17 cellular contexts compared by ENCODE assay signal in genomic region chr19:30686911-30687566, GRCh38.
DNase-seq lines count a peak whose midpoint lies in the region; ATAC-seq and TF ChIP-seq lines count a peak whose summit lies in the region.
"Had no signal": no experiment of that assay in that cellular context is flagged by ENCODE, and none has a peak within 500 bp of the region (broad histone marks: within the 10 kb centered on the region; RNA-seq: fewer than 3 reads in every experiment).

No MANE protein-coding gene starts in this region.

- no peak overlapping the region for H4K91ac ChIP-seq in mesenchymal stem cell (ENCODE audit: low read length)

- no peak overlapping the region for H3K23ac ChIP-seq in mesenchymal stem cell (ENCODE audit: low read length in 2 of 2)

- H3K27ac ChIP-seq in heart left ventricle (no peak overlapping the region), dorsolateral prefrontal cortex (peak overlapping the region in 13 of 59 donors; percentile 7 to 74 (median 34)), mesenchymal stem cell (ENCODE audit: low read length, poor library complexity, severe bottlenecking) (no peak overlapping the region), Peyer's patch (no peak overlapping the region)
- H3K27ac ChIP-seq: KMS-11, SJSA1 had no signal

- H2BK15ac ChIP-seq in mesenchymal stem cell (ENCODE audit: low read depth, poor library complexity, severe bottlenecking) = no peak overlapping the region

- H2BK120ac ChIP-seq in mesenchymal stem cell (ENCODE audit: low read depth, low read length) = no peak overlapping the region

- H2AFZ ChIP-seq in mesenchymal stem cell (ENCODE audit: low read depth, low read length) = no peak overlapping the region

- 36 to 46% (median 41%) methylated on average over 14 of the region's 14 CpGs for WGBS in heart left ventricle, 4 donors
- WGBS in mesenchymal stem cell = 61% methylated on average over 3 of the region's 14 CpGs

- H3K36me3 ChIP-seq in heart left ventricle = no peaks in the 10 kb centered on the region
- H3K36me3 ChIP-seq in mesenchymal stem cell (ENCODE audit: control insufficient read depth in 1 of 2, insufficient read depth in 2 of 2, low read depth in 1 of 2, low read length in 2 of 2) = no peaks in the 10 kb centered on the region
- no peaks in the 10 kb centered on the region for H3K36me3 ChIP-seq in Peyer's patch
- H3K36me3 ChIP-seq: SJSA1 had no signal

- H3K18ac ChIP-seq in mesenchymal stem cell (ENCODE audit: low read depth in 1 of 2, low read length in 2 of 2) = no peak overlapping the region

- H3K4me2 ChIP-seq in mesenchymal stem cell (ENCODE audit: low read length, poor library complexity, severe bottlenecking) = no peak overlapping the region
- H3K4me2 ChIP-seq: KMS-11 had no signal

- no peak overlapping the region for H2AK5ac ChIP-seq in mesenchymal stem cell (ENCODE audit: low read length, severe bottlenecking)

- peaks cover 0 to 10% (median 2%) of the 10 kb centered on the region in 12 donors for H3K4me1 ChIP-seq in heart left ventricle
- H3K4me1 ChIP-seq in mesenchymal stem cell (ENCODE audit: control insufficient read depth, insufficient read depth, low read depth, low read length) = peaks cover 2% of the 10 kb centered on the region
- H3K4me1 ChIP-seq in Peyer's patch = peaks cover 0 to 4% (median 0%) of the 10 kb centered on the region in 4 donors

- no peaks in the 10 kb centered on the region for H3K79me1 ChIP-seq in mesenchymal stem cell (replicated peaks; ENCODE audit: low read length, poor library complexity, severe bottlenecking)

- H4K8ac ChIP-seq in mesenchymal stem cell (ENCODE audit: low read length) = no peak overlapping the region

- TF ChIP-seq CTCF in heart left ventricle (IDR thresholded peaks at IDR 0.05) (no peak), dorsolateral prefrontal cortex (IDR thresholded peaks at IDR 0.05 in 54 of 56, conservative IDR thresholded peaks at IDR 0.05 in 2 of 56; ENCODE audit: low read depth in 1 of 56, partially characterized antibody in 56 of 56) (no peak), Peyer's patch (IDR thresholded peaks at IDR 0.05) (no peak)

- DNase-seq in left ventricle myocardium superior (no peak), heart left ventricle (no peak), dorsolateral prefrontal cortex (no peak), mesenchymal stem cell (no peak), midbrain (lab: John Stamatoyannopoulos, UW) (no peak), Peyer's patch (no peak), glomerular visceral epithelial cell (ENCODE audit: extremely low spot score) (no peak), NCI-H1105 treated with DMSO at 0.1 percent for 48 hours (lab: John Stamatoyannopoulos, UW) (no peak)
- DNase-seq: H7, MM.1S, NCI-H1417, NCI-H2029, NCI-H774, RPMI8226 had no signal

- no peak overlapping the region for H3K4ac ChIP-seq in mesenchymal stem cell (ENCODE audit: low read depth in 1 of 2, low read length in 2 of 2)

- H3K14ac ChIP-seq in mesenchymal stem cell (ENCODE audit: low read length in 2 of 2) = no peak overlapping the region

- TF ChIP-seq POLR2A in heart left ventricle (IDR thresholded peaks at IDR 0.05) (no peak), Peyer's patch (IDR thresholded peaks at IDR 0.05) (no peak)

- H3K4me3 ChIP-seq in heart left ventricle = peak overlapping the region in 5 of 12 donors; percentile 9 to 45 (median 30)
- peak overlapping the region in 36 of 59 donors; percentile 7 to 64 (median 51) for H3K4me3 ChIP-seq in dorsolateral prefrontal cortex
- H3K4me3 ChIP-seq in mesenchymal stem cell (ENCODE audit: insufficient read depth in 1 of 2, low read depth in 1 of 2, low read length in 2 of 2) = peak overlapping the region in 1 of 2 experiments; percentile 36
- no peak overlapping the region for H3K4me3 ChIP-seq in Peyer's patch
- H3K4me3 ChIP-seq: SJSA1 had no signal

- H3K27me3 ChIP-seq in heart left ventricle (peaks cover 0 to 43% (median 13%) of the 10 kb centered on the region in 9 donors), dorsolateral prefrontal cortex (no peaks in the 10 kb centered on the region), mesenchymal stem cell (ENCODE audit: control insufficient read depth in 1 of 2, insufficient read depth in 1 of 2, low read length in 2 of 2) (peaks cover 18 to 33% of the 10 kb centered on the region in 2 experiments), Peyer's patch (no peaks in the 10 kb centered on the region)
- H3K27me3 ChIP-seq: SJSA1 had no signal

- peak overlapping the region; percentile 53 for H3K9ac ChIP-seq in mesenchymal stem cell (ENCODE audit: low read length)
- H3K9ac ChIP-seq: KMS-11 had no signal

- intact Hi-C loops in left ventricle myocardium superior (cut with micrococcal nuclease) = no loop called here
- intact Hi-C loops in heart left ventricle (cut with DNase I) = loop anchor here in 9 of 10 donors (5.0 to 10.0 kb wide), 6 partner anchors 668 to 1878 kb away; no protein-coding TSS in a partner anchor
- intact Hi-C loops in dorsolateral prefrontal cortex (cut with DNase I) = loop anchor here (5.0 to 10.0 kb wide), 3 partner anchors 858 to 1638 kb away; no protein-coding TSS in a partner anchor

- H3K9me3 ChIP-seq in heart left ventricle (no peaks in the 10 kb centered on the region), mesenchymal stem cell (ENCODE audit: control insufficient read depth, low read length) (no peaks in the 10 kb centered on the region), Peyer's patch (no peaks in the 10 kb centered on the region)
- H3K9me3 ChIP-seq: SJSA1 had no signal

- H2BK12ac ChIP-seq in mesenchymal stem cell (ENCODE audit: low read length in 2 of 2) = no peak overlapping the region

- H2BK5ac ChIP-seq in mesenchymal stem cell (ENCODE audit: low read depth, low read length, poor library complexity, severe bottlenecking) = no peak overlapping the region

- ATAC-seq in left ventricle myocardium superior (peak; percentile 39), heart left ventricle (no peak)
- ATAC-seq: HepG2 had no signal

Comparison
In these comparisons a context has a peak if more than half of its experiments do, and no peak if none do; other contexts are left out.
1. H3K4me3 ChIP-seq: peak in dorsolateral prefrontal cortex (36 of 59); none in Peyer's patch (0 of 4).